ENCODE assay signal across 1 cellular context in genomic region chr7:148572067-148572522, GRCh38.
TF ChIP-seq lines count a peak whose summit lies in the region.

No MANE protein-coding gene starts in this region.

TF ChIP-seq in K562, 482 proteins besides CTCF, POLR2A, EP300 and RAD21 (continued from another document):
- 0 out of 2 replicates have a peak, but pooled peaks have one; percentile 68 for TF ChIP-seq ZNF584 (CRISPR knock-in tag; IDR thresholded peaks at IDR 0.05; ENCODE audit: low read depth)
- peak; percentile 86; the same call in 1 of the 2 replicates for TF ChIP-seq EHMT2 (IDR thresholded peaks at IDR 0.05)
- no peak for TF ChIP-seq CAMTA2 (CRISPR knock-in tag; conservative IDR thresholded peaks at IDR 0.05)
- peak; percentile 34; the same call in 1 of the 2 replicates for TF ChIP-seq TFAP4 (CRISPR knock-in tag; IDR thresholded peaks at IDR 0.05; ENCODE audit: borderline replicate concordance)
- peak in 1 of 2 experiments; percentile 94; a peak in 2 of 3 replicates for TF ChIP-seq CBX3 (IDR thresholded peaks at IDR 0.05; ENCODE audit: borderline replicate concordance in 1 of 2, low read length in 2 of 2)
- TF ChIP-seq PHF8 (IDR thresholded peaks at IDR 0.05; ENCODE audit: borderline replicate concordance, low read length) = peak; percentile 24; the same call in 1 of the 2 replicates
- TF ChIP-seq MNT (conservative IDR thresholded peaks at IDR 0.05) = peak in 1 of 2 experiments; percentile 36; a peak in 2 of 4 replicates
- no peak for TF ChIP-seq HES1 (IDR thresholded peaks at IDR 0.05; ENCODE audit: low read depth)
- peak; percentile 88 for TF ChIP-seq TBP (optimal IDR thresholded peaks at IDR 0.05; ENCODE audit: low read depth, low read length)
- TF ChIP-seq POLR2H (tag; IDR thresholded peaks at IDR 0.05; ENCODE audit: low read depth) = peak; percentile 66; the same call in 1 of the 2 replicates
- TF ChIP-seq ATF7 (IDR thresholded peaks at IDR 0.05) = 0 out of 2 replicates have a peak, but pooled peaks have one; percentile 38
- peak; percentile 49; the same call in 1 of the 2 replicates for TF ChIP-seq USF1 (CRISPR knock-in tag; IDR thresholded peaks at IDR 0.05)
- TF ChIP-seq POLR2AphosphoS5 (IDR thresholded peaks at IDR 0.05; ENCODE audit: control insufficient read depth, insufficient read depth, low read depth, low read length) = peak; percentile 74
- no peak for TF ChIP-seq HMGN3 (IDR thresholded peaks at IDR 0.05; ENCODE audit: borderline replicate concordance, extremely low read depth, insufficient read length, low read depth, low read length)
- TF ChIP-seq PTRF (tag; IDR thresholded peaks at IDR 0.05) = 0 out of 2 replicates have a peak, but pooled peaks have one; percentile 41
- TF ChIP-seq HDAC1 (IDR thresholded peaks at IDR 0.05) = no peak
- TF ChIP-seq TAF9B (IDR thresholded peaks at IDR 0.05; ENCODE audit: partially characterized antibody) = peak; percentile 39
- TF ChIP-seq GABPB1 (CRISPR knock-in tag; IDR thresholded peaks at IDR 0.05) = 0 out of 2 replicates have a peak, but pooled peaks have one; percentile 40
- TF ChIP-seq MEIS2 (IDR thresholded peaks at IDR 0.05; ENCODE audit: partially characterized antibody) = peak; percentile 19
- TF ChIP-seq YY1 (IDR thresholded peaks at IDR 0.05; ENCODE audit: borderline replicate concordance in 1 of 3, control insufficient read depth in 1 of 3, extremely low read depth in 1 of 3, insufficient read depth in 3 of 3, insufficient read length in 1 of 3, insufficient replicate concordance in 2 of 3, low read depth in 1 of 3, low read length in 2 of 3) = peak; percentile 75 to 97 (median 88)
- TF ChIP-seq BRD9 (IDR thresholded peaks at IDR 0.05; ENCODE audit: low read depth, partially characterized antibody) = peak; percentile 1
- no peak for TF ChIP-seq ZFP91 (CRISPR knock-in tag; IDR thresholded peaks at IDR 0.05)
